Comparison of ENCODE assay signal across 18 cellular contexts in the genomic region with DNA sequence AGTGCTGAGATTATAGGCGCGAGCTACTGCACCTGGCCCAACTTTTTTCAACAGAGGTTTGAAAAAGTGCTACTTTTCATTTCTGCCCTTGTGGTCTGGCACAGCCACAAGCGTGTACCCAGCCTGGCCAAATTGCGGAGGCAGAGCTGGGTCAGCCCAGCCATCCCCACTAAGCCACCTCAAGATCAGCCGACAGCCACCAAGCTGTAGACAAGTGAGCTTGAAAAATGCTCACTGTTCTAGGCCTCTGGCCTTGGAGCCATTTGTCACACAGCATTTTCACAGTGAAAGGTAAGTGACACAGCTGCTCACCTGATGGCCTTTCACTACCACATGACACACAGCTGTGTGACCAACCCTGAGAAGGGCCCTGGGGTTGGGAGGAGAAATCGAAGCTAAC. TPM values are rescaled to one million over a fixed set of nuclear protein-coding genes. Genes with fewer than 3 reads are reported as not detected.
DNase-seq lines count a peak whose midpoint lies in the region; ATAC-seq, FAIRE-seq and TF ChIP-seq lines count a peak whose summit lies in the region.
"Had no signal": no experiment of that assay in that cellular context is flagged by ENCODE, and none has a peak within 500 bp of the region (broad histone marks: within the 10 kb centered on the region; RNA-seq: fewer than 3 reads in every experiment).

No MANE protein-coding gene starts in this region.

- CTCF ChIA-PET in activated naive CD4-positive, alpha-beta T cell treated with anti-CD3 and anti-CD28 coated beads, Interleukin-2, amount 10 ng/mL, durations not matched to agents 7 days and 5 days (lab: Charles Lee), result interaction anchor here (0.9 to 2.0 kb wide), 2 partner anchors 12 to 83 kb away, joined by 3 to 7 read pairs; no protein-coding TSS in a partner anchor
- CTCF ChIA-PET in K562 (lab: Yijun Ruan, JAX; ENCODE audit: low intra/inter-chr PET ratio), result no interaction called here

- no peak overlapping the region for H3K9ac ChIP-seq in K562 (ENCODE audit: insufficient read depth in 1 of 2, low read depth in 2 of 2, low read length in 2 of 2)

- 94% methylated on average over 6 of the region's 6 CpGs for WGBS in K562 (ENCODE audit: insufficient coverage, low coverage, missing lambda C conversion rate)

- no peak for DNase-seq in activated naive CD4-positive, alpha-beta T cell treated with anti-CD3 and anti-CD28 coated beads, Interleukin-2, amount 10 ng/mL, durations not matched to agents 7 days and 5 days
- no peak for DNase-seq in activated naive CD4-positive, alpha-beta T cell (lab: John Stamatoyannopoulos, UW)
- DNase-seq in K562 (ENCODE audit: extremely low read depth in 1 of 4, low spot score in 3 of 4) (no peak), natural killer cell (no peak), DMS 273 treated with DMSO at 0.1 percent for 48 hours (lab: John Stamatoyannopoulos, UW) (no peak), amniotic stem cell (lab: John Stamatoyannopoulos, UW) (no peak)
- DNase-seq: 8988T; ACHN; C1 segment of cervical spinal cord; Calu3; CD4-positive, alpha-beta T cell; DMS79; EL; GOT3; H9 had no signal

- no peak overlapping the region for H2AFZ ChIP-seq in K562 (ENCODE audit: low read depth, low read length)

- no peak for TF ChIP-seq EP300 in K562 (IDR thresholded peaks at IDR 0.05; ENCODE audit: low read length)

- H3K27ac Mint-ChIP-seq in activated naive CD4-positive, alpha-beta T cell treated with anti-CD3 and anti-CD28 coated beads, Interleukin-2, amount 10 ng/mL, durations not matched to agents 7 days and 5 days, result peak overlapping the region; percentile 37
- H3K27ac Mint-ChIP-seq in natural killer cell, result peak overlapping the region in 1 of 2 donors; percentile 57
- H3K27ac Mint-ChIP-seq: H9 had no signal

- H3K9me3 ChIP-seq in K562 (replicated peaks; ENCODE audit: control insufficient read depth, insufficient read depth, low read depth, low read length), result no peaks in the 10 kb centered on the region

- peaks cover 89% of the 10 kb centered on the region for H3K36me3 ChIP-seq in K562 (ENCODE audit: control insufficient read depth, insufficient read depth, low read length)

- no peak for TF ChIP-seq POLR2A in K562 (conservative IDR thresholded peaks at IDR 0.05)

- no peaks in the 10 kb centered on the region for H3K27me3 Mint-ChIP-seq in activated naive CD4-positive, alpha-beta T cell treated with anti-CD3 and anti-CD28 coated beads, Interleukin-2, amount 10 ng/mL, durations not matched to agents 7 days and 5 days
- H3K27me3 Mint-ChIP-seq in natural killer cell (ENCODE audit: low read depth in 2 of 2), result no peaks in the 10 kb centered on the region
- H3K27me3 Mint-ChIP-seq: CD4-positive, alpha-beta T cell had no signal

- peaks cover 20% of the 10 kb centered on the region for H3K4me1 Mint-ChIP-seq in activated naive CD4-positive, alpha-beta T cell treated with anti-CD3 and anti-CD28 coated beads, Interleukin-2, amount 10 ng/mL, durations not matched to agents 7 days and 5 days
- no peaks in the 10 kb centered on the region for H3K4me1 Mint-ChIP-seq in natural killer cell
- H3K4me1 Mint-ChIP-seq: H9 had no signal

- peaks cover 64% of the 10 kb centered on the region for H3K36me3 Mint-ChIP-seq in activated naive CD4-positive, alpha-beta T cell treated with anti-CD3 and anti-CD28 coated beads, Interleukin-2, amount 10 ng/mL, durations not matched to agents 7 days and 5 days
- H3K36me3 Mint-ChIP-seq in natural killer cell, result no peaks in the 10 kb centered on the region

- FAIRE-seq in K562 (lab: Jason Lieb, UNC), result no peak
- FAIRE-seq: G401.6, GM12892 had no signal

- intact Hi-C loops in K562 (cut with micrococcal nuclease) (no loop called here), natural killer cell (cut with micrococcal nuclease) (no loop called here)

- H3K27ac ChIP-seq in K562 (ENCODE audit: extremely low read depth, low read depth, low read length), result no peak overlapping the region

- no peaks in the 10 kb centered on the region for H3K27me3 ChIP-seq in K562 (ENCODE audit: control insufficient read depth in 2 of 2, insufficient read depth in 2 of 2, low read length in 2 of 2)

- TF ChIP-seq CTCF in K562 (IDR thresholded peaks at IDR 0.05 in 2 of 3, conservative IDR thresholded peaks at IDR 0.05 in 1 of 3; ENCODE audit: insufficient read depth in 2 of 3, low read depth in 1 of 3, low read length in 3 of 3), result no peak
- TF ChIP-seq CTCF in natural killer cell (IDR thresholded peaks at IDR 0.05), result no peak

- H3K9me1 ChIP-seq in K562 (ENCODE audit: control insufficient read depth, insufficient read depth, low read length), result no peaks in the 10 kb centered on the region

- H3K4me3 ChIP-seq in K562, result no peak overlapping the region

- no peak overlapping the region for H3K4me3 Mint-ChIP-seq in activated naive CD4-positive, alpha-beta T cell treated with anti-CD3 and anti-CD28 coated beads, Interleukin-2, amount 10 ng/mL, durations not matched to agents 7 days and 5 days
- H3K4me3 Mint-ChIP-seq in natural killer cell, result no peak overlapping the region
- H3K4me3 Mint-ChIP-seq: CD4-positive, alpha-beta T cell; H9 had no signal

- POLR2A ChIA-PET in K562 (lab: Yijun Ruan, JAX), result interaction anchor here (0.5 to 2.0 kb wide), 4 partner anchors 10 to 21 kb away, joined by 3 to 14 read pairs (median 5); no protein-coding TSS in a partner anchor

- BruUV-seq in K562 (replicated peaks; lab: Mats Ljungman, UMichigan), result TSS peak; percentile 18

- H4K20me1 ChIP-seq in K562 (replicated peaks; ENCODE audit: control insufficient read depth, insufficient read depth, low read length), result no peaks in the 10 kb centered on the region

- H3K79me2 ChIP-seq in K562 (ENCODE audit: control insufficient read depth, insufficient read depth, low read length), result no peaks in the 10 kb centered on the region

- TF ChIP-seq RAD21 in K562 (CRISPR knock-in tag; conservative IDR thresholded peaks at IDR 0.05 in 1 of 2, IDR thresholded peaks at IDR 0.05 in 1 of 2), result no peak

- H3K9me3 Mint-ChIP-seq in activated naive CD4-positive, alpha-beta T cell treated with anti-CD3 and anti-CD28 coated beads, Interleukin-2, amount 10 ng/mL, durations not matched to agents 7 days and 5 days, result no peaks in the 10 kb centered on the region
- H3K9me3 Mint-ChIP-seq in natural killer cell, result no peaks in the 10 kb centered on the region
- H3K9me3 Mint-ChIP-seq: CD4-positive, alpha-beta T cell; H9 had no signal

- no peaks in the 10 kb centered on the region for H3K4me1 ChIP-seq in K562 (replicated peaks in 1 of 2; ENCODE audit: control insufficient read depth in 2 of 2, insufficient read depth in 2 of 2, low read length in 2 of 2)

- in situ Hi-C loops in K562 (cut with MboI), result no loop called here

- no peak for ATAC-seq in K562
- peak in 2 of 3 donors; percentile 24 to 62 for ATAC-seq in natural killer cell
- ATAC-seq in GM19324 (IDR thresholded peaks at IDR 0.05; ENCODE audit: low FRiP score, unreplicated experiment), result no peak

- H3K4me2 ChIP-seq in K562 (ENCODE audit: insufficient read depth, low read length), result no peak overlapping the region

RNA-seq across cellular contexts. Expression of a gene that starts 27.3 kb away (rescaled TPM):
- 743 and 899 TPM in 2 replicates for total RNA-seq in K562 (2011; cell fraction: chromatin; rRNA removed; ENCODE audit: low replicate concordance)
- total RNA-seq in K562 (2011; cell fraction: nucleolus; rRNA removed), result 373 and 377 TPM in 2 replicates
- total RNA-seq in K562 (2011; cell fraction: nucleoplasm; rRNA removed), result 405 and 438 TPM in 2 replicates
- 121 and 133 TPM in 2 replicates for total RNA-seq in K562 (2014; rRNA removed)
- total RNA-seq in K562 (2014; rRNA removed; fragmentation: Illumina TruSeq; extraction: Trizol), result 104 and 131 TPM in 2 replicates
- 80.1 and 84.8 TPM in 2 replicates for total RNA-seq in K562 (2015; rRNA removed; fragmentation: Illumina TruSeq; extraction: Trizol)
- 261 and 271 TPM in 2 replicates for total RNA-seq in K562 (2021)
- 88.6 and 150 TPM in 2 replicates for polyA plus RNA-seq in K562 (2011; rRNA removed)
- polyA plus RNA-seq in K562 (2011; cell fraction: cytosol; rRNA removed), result 48.0 and 61.3 TPM in 2 replicates
- polyA plus RNA-seq in K562 (2011; cell fraction: nucleus; rRNA removed), result 345 and 363 TPM in 2 replicates
- 147 and 255 TPM in 2 replicates for polyA plus RNA-seq in K562 (2012)
- 163 and 181 TPM in 2 replicates for polyA plus RNA-seq in K562 (2014; fragmentation: Illumina TruSeq; extraction: Trizol)
- polyA plus RNA-seq in K562 (2014; fragmentation: Nextera tagmentation; extraction: Ambion mirVana), result 100 to 1,000 TPM in 1 of 2 experiments, 10 to 100 TPM in 1; 95.0 to 159 TPM
- polyA plus RNA-seq in K562 (2014; rRNA removed), result 111 and 126 TPM in 2 replicates
- 116 and 118 TPM in 2 replicates for polyA minus RNA-seq in K562 (2011; rRNA and poly(A)+ RNA removed)
- polyA minus RNA-seq in K562 (2011; cell fraction: cytosol; rRNA and poly(A)+ RNA removed), result 97.3 and 133 TPM in 2 replicates
- polyA minus RNA-seq in K562 (2011; cell fraction: nucleus; rRNA and poly(A)+ RNA removed), result 89.7 and 106 TPM in 2 replicates
- 100 to 1,000 TPM; 266 to 323 (median 275) TPM for total RNA-seq in natural killer cell

RNA-seq across cellular contexts. Expression of a gene that starts 47.8 kb away (rescaled TPM):
- 149 and 492 TPM in 2 replicates for total RNA-seq in K562 (2011; cell fraction: chromatin; rRNA removed; ENCODE audit: low replicate concordance)
- total RNA-seq in K562 (2011; cell fraction: nucleolus; rRNA removed), result 401 and 445 TPM in 2 replicates
- 251 and 254 TPM in 2 replicates for total RNA-seq in K562 (2011; cell fraction: nucleoplasm; rRNA removed)
- total RNA-seq in K562 (2014; rRNA removed), result 496 and 567 TPM in 2 replicates
- 180 and 183 TPM in 2 replicates for total RNA-seq in K562 (2014; rRNA removed; fragmentation: Illumina TruSeq; extraction: Trizol)
- total RNA-seq in K562 (2015; rRNA removed; fragmentation: Illumina TruSeq; extraction: Trizol), result 303 and 312 TPM in 2 replicates
- 388 and 395 TPM in 2 replicates for total RNA-seq in K562 (2021)
- polyA plus RNA-seq in K562 (2011; rRNA removed), result 119 and 135 TPM in 2 replicates
- 195 and 287 TPM in 2 replicates for polyA plus RNA-seq in K562 (2011; cell fraction: cytosol; rRNA removed)
- polyA plus RNA-seq in K562 (2011; cell fraction: nucleus; rRNA removed), result 588 and 868 TPM in 2 replicates
- polyA plus RNA-seq in K562 (2012), result 313 and 327 TPM in 2 replicates
- 338 and 435 TPM in 2 replicates for polyA plus RNA-seq in K562 (2014; fragmentation: Illumina TruSeq; extraction: Trizol)
- polyA plus RNA-seq in K562 (2014; fragmentation: Nextera tagmentation; extraction: Ambion mirVana), result 10 to 100 TPM; 35.3 to 53.8 TPM
- 299 and 361 TPM in 2 replicates for polyA plus RNA-seq in K562 (2014; rRNA removed)
- polyA minus RNA-seq in K562 (2011; rRNA and poly(A)+ RNA removed), result 37.8 and 59.9 TPM in 2 replicates
- 98.8 and 105 TPM in 2 replicates for polyA minus RNA-seq in K562 (2011; cell fraction: cytosol; rRNA and poly(A)+ RNA removed)
- polyA minus RNA-seq in K562 (2011; cell fraction: nucleus; rRNA and poly(A)+ RNA removed), result 95.6 and 97.2 TPM in 2 replicates
- total RNA-seq in natural killer cell, result 100 to 1,000 TPM; 377 to 471 (median 423) TPM

RNA-seq across cellular contexts. Expression of a gene that starts 56.0 kb away (rescaled TPM):
- 7.8 and 42.3 TPM in 2 replicates for total RNA-seq in K562 (2011; cell fraction: chromatin; rRNA removed; ENCODE audit: low replicate concordance)
- 18.0 and 23.8 TPM in 2 replicates for total RNA-seq in K562 (2011; cell fraction: nucleolus; rRNA removed)
- total RNA-seq in K562 (2011; cell fraction: nucleoplasm; rRNA removed), result 12.8 and 19.6 TPM in 2 replicates
- 1.5 and 3.2 TPM in 2 replicates for total RNA-seq in K562 (2014; rRNA removed)
- 1.4 and 1.5 TPM in 2 replicates for total RNA-seq in K562 (2014; rRNA removed; fragmentation: Illumina TruSeq; extraction: Trizol)
- total RNA-seq in K562 (2015; rRNA removed; fragmentation: Illumina TruSeq; extraction: Trizol), result 4.6 TPM in 2 replicates
- total RNA-seq in K562 (2021), result 10.1 and 10.2 TPM in 2 replicates
- polyA plus RNA-seq in K562 (2011; rRNA removed), result 2.4 and 6.5 TPM in 2 replicates
- polyA plus RNA-seq in K562 (2011; cell fraction: cytosol; rRNA removed), result 5.8 and 7.6 TPM in 2 replicates
- polyA plus RNA-seq in K562 (2011; cell fraction: nucleus; rRNA removed), result 9.8 and 12.6 TPM in 2 replicates
- polyA plus RNA-seq in K562 (2012), result 6.2 and 11.6 TPM in 2 replicates
- polyA plus RNA-seq in K562 (2014; fragmentation: Illumina TruSeq; extraction: Trizol), result 1.5 and 2.1 TPM in 2 replicates
- under 1 TPM; 0.03 to 0.07 TPM for polyA plus RNA-seq in K562 (2014; fragmentation: Nextera tagmentation; extraction: Ambion mirVana)
- 4.5 and 5.9 TPM in 2 replicates for polyA plus RNA-seq in K562 (2014; rRNA removed)
- 1.5 and 1.9 TPM in 2 replicates for polyA minus RNA-seq in K562 (2011; rRNA and poly(A)+ RNA removed)
- polyA minus RNA-seq in K562 (2011; cell fraction: cytosol; rRNA and poly(A)+ RNA removed), result 2.6 and 7.6 TPM in 2 replicates
- 3.8 and 4.9 TPM in 2 replicates for polyA minus RNA-seq in K562 (2011; cell fraction: nucleus; rRNA and poly(A)+ RNA removed)
- total RNA-seq in natural killer cell, result 10 to 100 TPM; 44.1 to 52.3 (median 51.0) TPM

Comparison
In these comparisons a context has a peak if more than half of its experiments do, and no peak if none do; other contexts are left out.
1. ATAC-seq: peak in natural killer cell (2 of 3); none in K562 (single experiment) and GM19324 (single experiment).